Comparison of ENCODE assay signal across 11 cellular contexts in the genomic region with DNA sequence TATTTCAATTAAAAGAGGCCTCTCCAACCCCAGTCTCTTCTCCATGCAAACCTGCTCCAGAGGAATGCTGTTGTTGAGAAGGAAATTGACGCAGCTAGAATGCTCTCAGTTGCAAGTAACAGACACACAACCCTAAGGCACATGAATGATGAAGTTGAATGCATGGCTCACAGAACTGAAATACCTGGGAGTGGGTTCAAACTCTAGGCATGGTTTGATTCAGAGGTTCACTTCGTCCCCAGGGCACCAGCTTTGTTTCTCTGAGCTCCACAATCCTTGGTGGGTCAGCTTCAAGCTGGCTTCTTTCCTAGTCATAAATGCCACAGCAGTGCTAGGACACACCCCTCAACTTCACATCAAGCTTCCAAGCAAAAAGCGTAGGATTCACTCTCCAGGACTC. TPM values are rescaled to one million over a fixed set of nuclear protein-coding genes. Genes with fewer than 3 reads are reported as not detected.
"Had no signal": no experiment of that assay in that cellular context is flagged by ENCODE, and none has a peak within 500 bp of the region (broad histone marks: within the 10 kb centered on the region; RNA-seq: fewer than 3 reads in every experiment).

No MANE protein-coding gene starts in this region.

- FAIRE-seq: HTR-8/SVneo had no signal

- H3K9me3 Mint-ChIP-seq: HFFc6, IgD-negative memory B cell had no signal

- H3K27ac ChIP-seq: GM23248 had no signal

- H3K4me1 Mint-ChIP-seq: IgD-negative memory B cell had no signal

- H2AFZ ChIP-seq: GM23248 had no signal

- H3K36me3 ChIP-seq: HAP-1 had no signal

- ATAC-seq: HCT116 had no signal

- H3K27me3 Mint-ChIP-seq: IgD-negative memory B cell had no signal

- DNase-seq: GM23248, GOT3, H7, HFFc6, KG1 had no signal

- H3K9ac ChIP-seq: GM23248 had no signal

- H3K4me1 ChIP-seq: HAP-1 had no signal

- H3K9me3 ChIP-seq: HAP-1 had no signal

- H3K27ac Mint-ChIP-seq: HFFc6 had no signal

- H3K4me3 Mint-ChIP-seq: HFFc6 had no signal

- H3K4me3 ChIP-seq: GM23248, HAP-1 had no signal

- H3K36me3 Mint-ChIP-seq: IgD-negative memory B cell had no signal

RNA-seq across cellular contexts. Expression of a gene that starts 4.6 kb away (rescaled TPM):
- total RNA-seq: GM23248, H4, H7, HFFc6, HT-29 had no signal
- polyA plus RNA-seq: GM23248, IgD-negative memory B cell had no signal

RNA-seq across cellular contexts. Expression of a gene that starts 10.9 kb away (rescaled TPM):
- total RNA-seq: GM23248, H4, H7, HFFc6, HT-29 had no signal
- polyA plus RNA-seq: GM23248, IgD-negative memory B cell had no signal
